Comparison of ENCODE assay signal across 15 cellular contexts in the genomic region with DNA sequence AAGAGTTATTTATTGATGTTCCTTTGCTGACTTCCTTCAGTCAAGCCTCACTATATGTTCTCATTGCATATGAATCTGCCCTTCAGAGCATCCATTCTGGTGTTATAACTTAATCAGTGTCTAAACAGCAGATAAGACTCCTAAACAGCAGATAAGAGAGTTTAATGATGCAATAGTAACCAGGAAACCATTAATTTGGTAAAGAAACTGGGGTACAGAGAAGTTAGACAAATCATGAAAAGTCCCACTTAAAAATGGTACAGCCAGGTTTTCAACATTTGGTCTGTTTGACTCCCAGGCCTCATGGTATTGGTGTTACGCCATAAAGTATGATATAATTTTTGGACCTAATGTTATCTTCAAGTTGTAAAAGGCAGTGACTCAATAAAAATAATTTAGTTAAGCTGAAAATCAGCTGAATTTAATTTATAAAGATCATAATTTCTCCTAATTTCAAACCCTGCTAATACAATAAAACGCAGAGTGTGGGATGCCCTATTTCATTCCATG.
DNase-seq lines count a peak whose midpoint lies in the region; ATAC-seq and TF ChIP-seq lines count a peak whose summit lies in the region.
"Had no signal": no experiment of that assay in that cellular context is flagged by ENCODE, and none has a peak within 500 bp of the region (broad histone marks: within the 10 kb centered on the region; RNA-seq: fewer than 3 reads in every experiment).

No MANE protein-coding gene starts in this region.

- H3K27ac Mint-ChIP-seq in type B pancreatic cell: no peak overlapping the region

- H3K4me1 ChIP-seq in heart right ventricle (peaks cover 3 to 91% (median 60%) of the 10 kb centered on the region in 9 donors), subcutaneous abdominal adipose tissue (ENCODE audit: control insufficient read depth in 5 of 5, insufficient read depth in 5 of 5, low read length in 5 of 5) (peaks cover 0 to 7% (median 0%) of the 10 kb centered on the region in 5 donors), upper lobe of left lung (peaks cover 0 to 8% (median 5%) of the 10 kb centered on the region in 4 donors)

- no peak overlapping the region for H3K4me3 Mint-ChIP-seq in type B pancreatic cell

- H3K36me3 ChIP-seq in heart right ventricle: no peaks in the 10 kb centered on the region
- H3K36me3 ChIP-seq in subcutaneous abdominal adipose tissue (ENCODE audit: control insufficient read depth in 5 of 5, insufficient read depth in 5 of 5, low read length in 5 of 5): no peaks in the 10 kb centered on the region
- no peaks in the 10 kb centered on the region for H3K36me3 ChIP-seq in upper lobe of left lung
- H3K36me3 ChIP-seq: BLaER1 treated with 17β-estradiol and CSF1 and Interleukin-3, amounts not matched to agents 10 nM and 100 nM had no signal

- H3K4me1 Mint-ChIP-seq in type B pancreatic cell (ENCODE audit: unreplicated experiment): peaks cover 12% of the 10 kb centered on the region

- H3K9ac ChIP-seq in subcutaneous abdominal adipose tissue (ENCODE audit: low read length in 5 of 5): no peak overlapping the region
- H3K9ac ChIP-seq: BLaER1 treated with 17β-estradiol and CSF1 and Interleukin-3, amounts not matched to agents 10 nM and 100 nM had no signal

- no peak for DNase-seq in heart right ventricle
- no peak for DNase-seq in cardiac septum (ENCODE audit: low spot score)
- DNase-seq in fibroblast of villous mesenchyme (ENCODE audit: low read depth): peak; percentile 46
- no peak for DNase-seq in upper lobe of left lung
- no peak for DNase-seq in type B pancreatic cell (ENCODE audit: extremely low spot score, unreplicated experiment)
- DNase-seq: DMS 273 treated with DMSO at 0.1 percent for 48 hours, Kasumi-1, NCI-H1105 treated with DMSO at 0.1 percent for 48 hours, NCI-H187, NCI-H446, PC-9 had no signal

- intact Hi-C loops in heart right ventricle (cut with DNase I): no loop called here
- intact Hi-C loops in cardiac septum (cut with DNase I): no loop called here

- TF ChIP-seq EP300 in upper lobe of left lung (IDR thresholded peaks at IDR 0.05): no peak

- no peaks in the 10 kb centered on the region for H3K9me3 ChIP-seq in heart right ventricle
- H3K9me3 ChIP-seq in subcutaneous abdominal adipose tissue (ENCODE audit: control insufficient read depth in 5 of 5, low read length in 5 of 5): no peaks in the 10 kb centered on the region
- H3K9me3 ChIP-seq in upper lobe of left lung: no peaks in the 10 kb centered on the region
- H3K9me3 ChIP-seq: BLaER1 treated with 17β-estradiol and CSF1 and Interleukin-3, amounts not matched to agents 10 nM and 100 nM had no signal

- 85 to 91% methylated on average over 2 of the region's 2 CpGs for WGBS in heart right ventricle, 2 donors
- WGBS in upper lobe of left lung, 2 donors: 98% methylated on average over 2 of the region's 2 CpGs

- H3K9me3 Mint-ChIP-seq in type B pancreatic cell: peaks cover 5% of the 10 kb centered on the region

- TF ChIP-seq CTCF in heart right ventricle (IDR thresholded peaks at IDR 0.05) (no peak), fibroblast of villous mesenchyme (IDR thresholded peaks at IDR 0.05; ENCODE audit: insufficient read depth, low read depth, low read length) (no peak), upper lobe of left lung (IDR thresholded peaks at IDR 0.05) (no peak), type B pancreatic cell (conservative IDR thresholded peaks at IDR 0.05) (no peak)

- TF ChIP-seq POLR2A in upper lobe of left lung (IDR thresholded peaks at IDR 0.05): no peak

- H3K27ac ChIP-seq in heart right ventricle (peak overlapping the region in 7 of 10 donors; percentile 28 to 75 (median 63)), subcutaneous abdominal adipose tissue (ENCODE audit: low read depth, low read length) (peak overlapping the region; percentile 6), upper lobe of left lung (no peak overlapping the region)
- H3K27ac ChIP-seq: BLaER1 treated with 17β-estradiol and CSF1 and Interleukin-3, amounts not matched to agents 10 nM and 100 nM; PC-9 had no signal

- no peak for ATAC-seq in heart right ventricle
- ATAC-seq in SK-N-SH treated with all-trans-retinoic acid at 6 μM for 48 hours: no peak
- ATAC-seq in upper lobe of left lung (ENCODE audit: low FRiP score in 2 of 2): no peak
- no peak for ATAC-seq in GM18517 (IDR thresholded peaks at IDR 0.05; ENCODE audit: unreplicated experiment)

- H3K36me3 Mint-ChIP-seq in type B pancreatic cell: no peaks in the 10 kb centered on the region

- no peaks in the 10 kb centered on the region for H3K27me3 ChIP-seq in heart right ventricle
- no peaks in the 10 kb centered on the region for H3K27me3 ChIP-seq in subcutaneous abdominal adipose tissue (ENCODE audit: control insufficient read depth in 5 of 5, insufficient read depth in 4 of 5, low read length in 5 of 5)
- H3K27me3 ChIP-seq in upper lobe of left lung: no peaks in the 10 kb centered on the region
- H3K27me3 ChIP-seq: BLaER1 treated with 17β-estradiol and CSF1 and Interleukin-3, amounts not matched to agents 10 nM and 100 nM had no signal

- no peaks in the 10 kb centered on the region for H3K27me3 Mint-ChIP-seq in type B pancreatic cell

- no peak overlapping the region for H3K4me3 ChIP-seq in heart right ventricle
- H3K4me3 ChIP-seq in fibroblast of villous mesenchyme (ENCODE audit: low read depth, low read length): no peak overlapping the region
- no peak overlapping the region for H3K4me3 ChIP-seq in subcutaneous abdominal adipose tissue (ENCODE audit: low read depth in 1 of 5, low read length in 5 of 5)
- H3K4me3 ChIP-seq in upper lobe of left lung: no peak overlapping the region
- H3K4me3 ChIP-seq: BLaER1 treated with 17β-estradiol and CSF1 and Interleukin-3, amounts not matched to agents 10 nM and 100 nM; PC-9 had no signal

TF ChIP-seq in SK-N-SH treated with all-trans-retinoic acid at 6 μM for 48 hours, 23 proteins besides CTCF, POLR2A, EP300 and RAD21 (continues in another document):
- no peak for TF ChIP-seq TOX (CRISPR knock-in tag; IDR thresholded peaks at IDR 0.05; ENCODE audit: borderline replicate concordance)
- no peak for TF ChIP-seq SNAI2 (CRISPR knock-in tag; IDR thresholded peaks at IDR 0.05)
- TF ChIP-seq, protein P1, sequence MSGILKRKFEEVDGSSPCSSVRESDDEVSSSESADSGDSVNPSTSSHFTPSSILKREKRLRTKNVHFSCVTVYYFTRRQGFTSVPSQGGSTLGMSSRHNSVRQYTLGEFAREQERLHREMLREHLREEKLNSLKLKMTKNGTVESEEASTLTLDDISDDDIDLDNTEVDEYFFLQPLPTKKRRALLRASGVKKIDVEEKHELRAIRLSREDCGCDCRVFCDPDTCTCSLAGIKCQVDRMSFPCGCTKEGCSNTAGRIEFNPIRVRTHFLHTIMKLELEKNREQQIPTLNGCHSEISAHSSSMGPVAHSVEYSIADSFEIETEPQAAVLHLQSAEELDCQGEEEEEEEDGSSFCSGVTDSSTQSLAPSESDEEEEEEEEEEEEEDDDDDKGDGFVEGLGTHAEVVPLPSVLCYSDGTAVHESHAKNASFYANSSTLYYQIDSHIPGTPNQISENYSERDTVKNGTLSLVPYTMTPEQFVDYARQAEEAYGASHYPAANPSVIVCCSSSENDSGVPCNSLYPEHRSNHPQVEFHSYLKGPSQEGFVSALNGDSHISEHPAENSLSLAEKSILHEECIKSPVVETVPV (CRISPR knock-in tag; IDR thresholded peaks at IDR 0.05): no peak
- TF ChIP-seq PPARA (CRISPR knock-in tag; IDR thresholded peaks at IDR 0.05; ENCODE audit: borderline replicate concordance): no peak
- peak; percentile 64; the same call in 1 of the 2 replicates for TF ChIP-seq ISL1 (CRISPR knock-in tag; IDR thresholded peaks at IDR 0.05)
- no peak for TF ChIP-seq ZNF8 (CRISPR knock-in tag; IDR thresholded peaks at IDR 0.05)
- TF ChIP-seq ARNTL (CRISPR knock-in tag; IDR thresholded peaks at IDR 0.05; ENCODE audit: borderline replicate concordance, low read depth): no peak
- peak; percentile 24; the same call in 1 of the 2 replicates for TF ChIP-seq TCF4 (CRISPR knock-in tag; IDR thresholded peaks at IDR 0.05; ENCODE audit: borderline replicate concordance)
- TF ChIP-seq ZFP3 (CRISPR knock-in tag; IDR thresholded peaks at IDR 0.05): no peak
- 0 out of 2 replicates have a peak, but pooled peaks have one; percentile 23 for TF ChIP-seq ZFP30 (CRISPR knock-in tag; IDR thresholded peaks at IDR 0.05)
- TF ChIP-seq CSDC2 (CRISPR knock-in tag; IDR thresholded peaks at IDR 0.05): no peak
- TF ChIP-seq, protein P2, sequence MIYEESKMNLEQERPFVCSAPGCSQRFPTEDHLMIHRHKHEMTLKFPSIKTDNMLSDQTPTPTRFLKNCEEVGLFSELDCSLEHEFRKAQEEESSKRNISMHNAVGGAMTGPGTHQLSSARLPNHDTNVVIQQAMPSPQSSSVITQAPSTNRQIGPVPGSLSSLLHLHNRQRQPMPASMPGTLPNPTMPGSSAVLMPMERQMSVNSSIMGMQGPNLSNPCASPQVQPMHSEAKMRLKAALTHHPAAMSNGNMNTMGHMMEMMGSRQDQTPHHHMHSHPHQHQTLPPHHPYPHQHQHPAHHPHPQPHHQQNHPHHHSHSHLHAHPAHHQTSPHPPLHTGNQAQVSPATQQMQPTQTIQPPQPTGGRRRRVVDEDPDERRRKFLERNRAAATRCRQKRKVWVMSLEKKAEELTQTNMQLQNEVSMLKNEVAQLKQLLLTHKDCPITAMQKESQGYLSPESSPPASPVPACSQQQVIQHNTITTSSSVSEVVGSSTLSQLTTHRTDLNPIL (CRISPR knock-in tag; IDR thresholded peaks at IDR 0.05; ENCODE audit: low read depth): 0 out of 2 replicates have a peak, but pooled peaks have one; percentile 29
- no peak for TF ChIP-seq GLIS3 (CRISPR knock-in tag; IDR thresholded peaks at IDR 0.05)
- TF ChIP-seq ESRRG (CRISPR knock-in tag; IDR thresholded peaks at IDR 0.05): no peak

Comparison
In these comparisons a context has a peak if more than half of its experiments do, and no peak if none do; other contexts are left out.
1. H3K27ac ChIP-seq: peak in heart right ventricle (7 of 10) and subcutaneous abdominal adipose tissue (single experiment); none in upper lobe of left lung (0 of 4).